Comparison of ENCODE assay signal across 1 cellular context in the genomic region with DNA sequence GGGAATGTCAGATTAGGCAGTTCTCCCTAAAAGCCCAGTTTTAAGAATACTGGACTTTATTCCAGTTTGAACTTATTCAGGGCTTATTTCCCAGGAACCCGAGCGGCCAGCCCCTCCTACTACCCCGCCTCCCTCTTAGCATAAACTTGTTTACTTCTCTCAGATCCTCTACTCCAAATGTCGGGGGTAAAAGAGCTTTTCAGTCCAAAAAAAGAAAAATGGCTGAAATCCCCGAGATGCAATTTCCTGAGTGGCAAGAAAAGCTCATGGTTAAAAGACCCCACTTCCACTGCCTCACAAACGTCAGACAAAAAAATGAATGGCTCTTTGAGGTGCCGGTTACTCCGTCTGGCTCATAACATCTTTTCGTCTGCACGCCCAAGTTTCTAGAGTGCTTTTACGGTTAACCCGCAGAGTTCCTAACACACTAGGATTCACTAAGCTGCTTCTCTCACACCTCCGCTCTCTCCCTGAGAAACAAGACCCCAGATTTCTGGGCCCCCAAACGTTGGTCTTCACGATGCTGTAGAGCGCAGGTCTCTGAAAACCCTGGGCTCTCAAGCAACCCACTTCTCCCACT.
TF ChIP-seq lines count a peak whose summit lies in the region.

No MANE protein-coding gene starts in this region.

TF ChIP-seq in HEK293, 187 proteins besides CTCF, POLR2A, EP300 and RAD21 (continued from another document and continues in another):
- TF ChIP-seq, protein P1, sequence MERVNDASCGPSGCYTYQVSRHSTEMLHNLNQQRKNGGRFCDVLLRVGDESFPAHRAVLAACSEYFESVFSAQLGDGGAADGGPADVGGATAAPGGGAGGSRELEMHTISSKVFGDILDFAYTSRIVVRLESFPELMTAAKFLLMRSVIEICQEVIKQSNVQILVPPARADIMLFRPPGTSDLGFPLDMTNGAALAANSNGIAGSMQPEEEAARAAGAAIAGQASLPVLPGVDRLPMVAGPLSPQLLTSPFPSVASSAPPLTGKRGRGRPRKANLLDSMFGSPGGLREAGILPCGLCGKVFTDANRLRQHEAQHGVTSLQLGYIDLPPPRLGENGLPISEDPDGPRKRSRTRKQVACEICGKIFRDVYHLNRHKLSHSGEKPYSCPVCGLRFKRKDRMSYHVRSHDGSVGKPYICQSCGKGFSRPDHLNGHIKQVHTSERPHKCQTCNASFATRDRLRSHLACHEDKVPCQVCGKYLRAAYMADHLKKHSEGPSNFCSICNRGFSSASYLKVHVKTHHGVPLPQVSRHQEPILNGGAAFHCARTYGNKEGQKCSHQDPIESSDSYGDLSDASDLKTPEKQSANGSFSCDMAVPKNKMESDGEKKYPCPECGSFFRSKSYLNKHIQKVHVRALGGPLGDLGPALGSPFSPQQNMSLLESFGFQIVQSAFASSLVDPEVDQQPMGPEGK (tag by site-specific recombination; IDR thresholded peaks at IDR 0.05), result 0 out of 2 replicates have a peak, but pooled peaks have one; percentile 44
- TF ChIP-seq ZBTB1 (tag by site-specific recombination; IDR thresholded peaks at IDR 0.05) (no peak), ZNF311 (tag by site-specific recombination; IDR thresholded peaks at IDR 0.05; ENCODE audit: borderline replicate concordance) (no peak), ZNF37A (tag by site-specific recombination; IDR thresholded peaks at IDR 0.05) (no peak), ZSCAN30 (tag by site-specific recombination; IDR thresholded peaks at IDR 0.05) (no peak), MEIS1 (CRISPR knock-in tag; IDR thresholded peaks at IDR 0.05; ENCODE audit: borderline replicate concordance) (no peak), GLI2 (tag by site-specific recombination; IDR thresholded peaks at IDR 0.05; ENCODE audit: borderline replicate concordance, low read depth) (no peak), GFI1B (tag by site-specific recombination; IDR thresholded peaks at IDR 0.05) (no peak), KLF9 (tag by site-specific recombination; IDR thresholded peaks at IDR 0.05; ENCODE audit: low read depth) (peak; percentile 63; the same call in 1 of the 2 replicates), ZBTB17 (tag by site-specific recombination; IDR thresholded peaks at IDR 0.05) (no peak), ZNF324 (tag by site-specific recombination; IDR thresholded peaks at IDR 0.05) (no peak), ZNF791 (tag by site-specific recombination; IDR thresholded peaks at IDR 0.05) (no peak), GLIS1 (tag by site-specific recombination; IDR thresholded peaks at IDR 0.05) (no peak), SETDB1 (IDR thresholded peaks at IDR 0.05; ENCODE audit: insufficient read length, low read length) (no peak), ZXDB (tag by site-specific recombination; IDR thresholded peaks at IDR 0.05) (no peak), ZNF530 (tag by site-specific recombination; IDR thresholded peaks at IDR 0.05; ENCODE audit: low read depth) (no peak), ZNF600 (tag by site-specific recombination; IDR thresholded peaks at IDR 0.05) (0 out of 2 replicates have a peak, but pooled peaks have one; percentile 9), ZNF544 (tag by site-specific recombination; IDR thresholded peaks at IDR 0.05) (no peak), ZNF175 (tag by site-specific recombination; IDR thresholded peaks at IDR 0.05) (no peak), SP7 (tag by site-specific recombination; IDR thresholded peaks at IDR 0.05) (peak; percentile 34; the same call in 1 of the 2 replicates), GLIS2 (tag by site-specific recombination; IDR thresholded peaks at IDR 0.05) (no peak), TCF7L2 (IDR thresholded peaks at IDR 0.05; ENCODE audit: borderline replicate concordance, low read depth, low read length) (no peak), ZNF596 (tag by site-specific recombination; IDR thresholded peaks at IDR 0.05) (no peak), ZFP37 (tag by site-specific recombination; IDR thresholded peaks at IDR 0.05) (0 out of 2 replicates have a peak, but pooled peaks have one; percentile 71), KLF8 (tag by site-specific recombination; IDR thresholded peaks at IDR 0.05) (no peak), ZNF121 (tag by site-specific recombination; IDR thresholded peaks at IDR 0.05) (no peak), ZNF654 (tag by site-specific recombination; IDR thresholded peaks at IDR 0.05; ENCODE audit: low read depth) (no peak), ZNF394 (tag by site-specific recombination; IDR thresholded peaks at IDR 0.05; ENCODE audit: borderline replicate concordance) (0 out of 2 replicates have a peak, but pooled peaks have one; percentile 81), ZNF16 (tag by site-specific recombination; IDR thresholded peaks at IDR 0.05; ENCODE audit: low read depth) (no peak), ZNF510 (tag by site-specific recombination; IDR thresholded peaks at IDR 0.05; ENCODE audit: insufficient replicate concordance) (no peak), ZNF404 (tag by site-specific recombination; IDR thresholded peaks at IDR 0.05) (no peak), ZNF501 (tag by site-specific recombination; IDR thresholded peaks at IDR 0.05) (peak; percentile 67; the same call in 1 of the 2 replicates), ZNF112 (tag by site-specific recombination; IDR thresholded peaks at IDR 0.05) (no peak), ZNF354C (tag by site-specific recombination; IDR thresholded peaks at IDR 0.05; ENCODE audit: borderline replicate concordance, low read depth) (no peak), ZNF416 (tag by site-specific recombination; IDR thresholded peaks at IDR 0.05) (no peak), KLF1 (tag by site-specific recombination; IDR thresholded peaks at IDR 0.05) (no peak), ZIC2 (tag by site-specific recombination; IDR thresholded peaks at IDR 0.05) (no peak)
- TF ChIP-seq, protein P2, sequence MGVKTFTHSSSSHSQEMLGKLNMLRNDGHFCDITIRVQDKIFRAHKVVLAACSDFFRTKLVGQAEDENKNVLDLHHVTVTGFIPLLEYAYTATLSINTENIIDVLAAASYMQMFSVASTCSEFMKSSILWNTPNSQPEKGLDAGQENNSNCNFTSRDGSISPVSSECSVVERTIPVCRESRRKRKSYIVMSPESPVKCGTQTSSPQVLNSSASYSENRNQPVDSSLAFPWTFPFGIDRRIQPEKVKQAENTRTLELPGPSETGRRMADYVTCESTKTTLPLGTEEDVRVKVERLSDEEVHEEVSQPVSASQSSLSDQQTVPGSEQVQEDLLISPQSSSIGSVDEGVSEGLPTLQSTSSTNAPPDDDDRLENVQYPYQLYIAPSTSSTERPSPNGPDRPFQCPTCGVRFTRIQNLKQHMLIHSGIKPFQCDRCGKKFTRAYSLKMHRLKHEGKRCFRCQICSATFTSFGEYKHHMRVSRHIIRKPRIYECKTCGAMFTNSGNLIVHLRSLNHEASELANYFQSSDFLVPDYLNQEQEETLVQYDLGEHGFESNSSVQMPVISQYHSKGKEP (tag by site-specific recombination; IDR thresholded peaks at IDR 0.05), result no peak
- TF ChIP-seq, protein P3, sequence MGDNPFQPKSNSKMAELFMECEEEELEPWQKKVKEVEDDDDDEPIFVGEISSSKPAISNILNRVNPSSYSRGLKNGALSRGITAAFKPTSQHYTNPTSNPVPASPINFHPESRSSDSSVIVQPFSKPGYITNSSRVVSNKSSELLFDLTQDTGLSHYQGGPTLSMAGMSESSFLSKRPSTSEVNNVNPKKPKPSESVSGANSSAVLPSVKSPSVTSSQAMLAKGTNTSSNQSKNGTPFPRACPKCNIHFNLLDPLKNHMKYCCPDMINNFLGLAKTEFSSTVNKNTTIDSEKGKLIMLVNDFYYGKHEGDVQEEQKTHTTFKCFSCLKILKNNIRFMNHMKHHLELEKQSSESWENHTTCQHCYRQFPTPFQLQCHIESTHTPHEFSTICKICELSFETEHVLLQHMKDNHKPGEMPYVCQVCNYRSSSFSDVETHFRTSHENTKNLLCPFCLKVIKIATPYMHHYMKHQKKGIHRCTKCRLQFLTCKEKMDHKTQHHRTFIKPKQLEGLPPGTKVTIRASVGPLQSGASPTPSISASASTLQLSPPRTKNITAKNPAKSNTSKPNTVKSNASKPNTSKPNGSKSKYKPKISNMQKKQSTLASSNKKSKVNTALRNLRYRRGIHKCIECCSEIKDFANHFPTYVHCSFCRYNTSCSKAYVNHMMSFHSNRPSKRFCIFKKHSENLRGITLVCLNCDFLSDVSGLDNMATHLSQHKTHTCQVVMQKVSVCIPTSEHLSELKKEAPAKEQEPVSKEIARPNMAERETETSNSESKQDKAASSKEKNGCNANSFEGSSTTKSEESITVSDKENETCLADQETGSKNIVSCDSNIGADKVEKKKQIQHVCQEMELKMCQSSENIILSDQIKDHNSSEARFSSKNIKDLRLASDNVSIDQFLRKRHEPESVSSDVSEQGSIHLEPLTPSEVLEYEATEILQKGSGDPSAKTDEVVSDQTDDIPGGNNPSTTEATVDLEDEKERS (tag by site-specific recombination; IDR thresholded peaks at IDR 0.05), result no peak
- TF ChIP-seq, protein P4, sequence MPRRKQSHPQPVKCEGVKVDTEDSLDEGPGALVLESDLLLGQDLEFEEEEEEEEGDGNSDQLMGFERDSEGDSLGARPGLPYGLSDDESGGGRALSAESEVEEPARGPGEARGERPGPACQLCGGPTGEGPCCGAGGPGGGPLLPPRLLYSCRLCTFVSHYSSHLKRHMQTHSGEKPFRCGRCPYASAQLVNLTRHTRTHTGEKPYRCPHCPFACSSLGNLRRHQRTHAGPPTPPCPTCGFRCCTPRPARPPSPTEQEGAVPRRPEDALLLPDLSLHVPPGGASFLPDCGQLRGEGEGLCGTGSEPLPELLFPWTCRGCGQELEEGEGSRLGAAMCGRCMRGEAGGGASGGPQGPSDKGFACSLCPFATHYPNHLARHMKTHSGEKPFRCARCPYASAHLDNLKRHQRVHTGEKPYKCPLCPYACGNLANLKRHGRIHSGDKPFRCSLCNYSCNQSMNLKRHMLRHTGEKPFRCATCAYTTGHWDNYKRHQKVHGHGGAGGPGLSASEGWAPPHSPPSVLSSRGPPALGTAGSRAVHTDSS (tag by site-specific recombination; IDR thresholded peaks at IDR 0.05), result no peak
- TF ChIP-seq, protein P5, sequence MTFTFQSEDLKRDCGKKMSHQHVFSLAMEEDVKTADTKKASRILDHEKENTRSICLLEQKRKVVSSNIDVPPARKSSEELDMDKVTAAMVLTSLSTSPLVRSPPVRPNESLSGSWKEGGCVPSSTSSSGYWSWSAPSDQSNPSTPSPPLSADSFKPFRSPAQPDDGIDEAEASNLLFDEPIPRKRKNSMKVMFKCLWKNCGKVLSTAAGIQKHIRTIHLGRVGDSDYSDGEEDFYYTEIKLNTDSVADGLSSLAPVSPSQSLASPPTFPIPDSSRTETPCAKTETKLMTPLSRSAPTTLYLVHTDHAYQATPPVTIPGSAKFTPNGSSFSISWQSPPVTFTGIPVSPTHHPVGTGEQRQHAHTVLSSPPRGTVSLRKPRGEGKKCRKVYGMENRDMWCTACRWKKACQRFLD (tag by site-specific recombination; IDR thresholded peaks at IDR 0.05), result no peak
- TF ChIP-seq, protein P6, sequence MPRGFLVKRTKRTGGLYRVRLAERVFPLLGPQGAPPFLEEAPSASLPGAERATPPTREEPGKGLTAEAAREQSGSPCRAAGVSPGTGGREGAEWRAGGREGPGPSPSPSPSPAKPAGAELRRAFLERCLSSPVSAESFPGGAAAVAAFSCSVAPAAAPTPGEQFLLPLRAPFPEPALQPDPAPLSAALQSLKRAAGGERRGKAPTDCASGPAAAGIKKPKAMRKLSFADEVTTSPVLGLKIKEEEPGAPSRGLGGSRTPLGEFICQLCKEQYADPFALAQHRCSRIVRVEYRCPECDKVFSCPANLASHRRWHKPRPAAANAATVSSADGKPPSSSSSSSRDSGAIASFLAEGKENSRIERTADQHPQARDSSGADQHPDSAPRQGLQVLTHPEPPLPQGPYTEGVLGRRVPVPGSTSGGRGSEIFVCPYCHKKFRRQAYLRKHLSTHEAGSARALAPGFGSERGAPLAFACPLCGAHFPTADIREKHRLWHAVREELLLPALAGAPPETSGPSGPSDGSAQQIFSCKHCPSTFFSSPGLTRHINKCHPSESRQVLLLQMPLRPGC (tag by site-specific recombination; IDR thresholded peaks at IDR 0.05), result no peak
- TF ChIP-seq, protein P7, sequence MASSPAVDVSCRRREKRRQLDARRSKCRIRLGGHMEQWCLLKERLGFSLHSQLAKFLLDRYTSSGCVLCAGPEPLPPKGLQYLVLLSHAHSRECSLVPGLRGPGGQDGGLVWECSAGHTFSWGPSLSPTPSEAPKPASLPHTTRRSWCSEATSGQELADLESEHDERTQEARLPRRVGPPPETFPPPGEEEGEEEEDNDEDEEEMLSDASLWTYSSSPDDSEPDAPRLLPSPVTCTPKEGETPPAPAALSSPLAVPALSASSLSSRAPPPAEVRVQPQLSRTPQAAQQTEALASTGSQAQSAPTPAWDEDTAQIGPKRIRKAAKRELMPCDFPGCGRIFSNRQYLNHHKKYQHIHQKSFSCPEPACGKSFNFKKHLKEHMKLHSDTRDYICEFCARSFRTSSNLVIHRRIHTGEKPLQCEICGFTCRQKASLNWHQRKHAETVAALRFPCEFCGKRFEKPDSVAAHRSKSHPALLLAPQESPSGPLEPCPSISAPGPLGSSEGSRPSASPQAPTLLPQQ (tag by site-specific recombination; IDR thresholded peaks at IDR 0.05), result 0 out of 2 replicates have a peak, but pooled peaks have one; percentile 4
- TF ChIP-seq, protein P8, sequence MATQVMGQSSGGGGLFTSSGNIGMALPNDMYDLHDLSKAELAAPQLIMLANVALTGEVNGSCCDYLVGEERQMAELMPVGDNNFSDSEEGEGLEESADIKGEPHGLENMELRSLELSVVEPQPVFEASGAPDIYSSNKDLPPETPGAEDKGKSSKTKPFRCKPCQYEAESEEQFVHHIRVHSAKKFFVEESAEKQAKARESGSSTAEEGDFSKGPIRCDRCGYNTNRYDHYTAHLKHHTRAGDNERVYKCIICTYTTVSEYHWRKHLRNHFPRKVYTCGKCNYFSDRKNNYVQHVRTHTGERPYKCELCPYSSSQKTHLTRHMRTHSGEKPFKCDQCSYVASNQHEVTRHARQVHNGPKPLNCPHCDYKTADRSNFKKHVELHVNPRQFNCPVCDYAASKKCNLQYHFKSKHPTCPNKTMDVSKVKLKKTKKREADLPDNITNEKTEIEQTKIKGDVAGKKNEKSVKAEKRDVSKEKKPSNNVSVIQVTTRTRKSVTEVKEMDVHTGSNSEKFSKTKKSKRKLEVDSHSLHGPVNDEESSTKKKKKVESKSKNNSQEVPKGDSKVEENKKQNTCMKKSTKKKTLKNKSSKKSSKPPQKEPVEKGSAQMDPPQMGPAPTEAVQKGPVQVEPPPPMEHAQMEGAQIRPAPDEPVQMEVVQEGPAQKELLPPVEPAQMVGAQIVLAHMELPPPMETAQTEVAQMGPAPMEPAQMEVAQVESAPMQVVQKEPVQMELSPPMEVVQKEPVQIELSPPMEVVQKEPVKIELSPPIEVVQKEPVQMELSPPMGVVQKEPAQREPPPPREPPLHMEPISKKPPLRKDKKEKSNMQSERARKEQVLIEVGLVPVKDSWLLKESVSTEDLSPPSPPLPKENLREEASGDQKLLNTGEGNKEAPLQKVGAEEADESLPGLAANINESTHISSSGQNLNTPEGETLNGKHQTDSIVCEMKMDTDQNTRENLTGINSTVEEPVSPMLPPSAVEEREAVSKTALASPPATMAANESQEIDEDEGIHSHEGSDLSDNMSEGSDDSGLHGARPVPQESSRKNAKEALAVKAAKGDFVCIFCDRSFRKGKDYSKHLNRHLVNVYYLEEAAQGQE (tag by site-specific recombination; IDR thresholded peaks at IDR 0.05), result no peak
